ENCODE assay signal across 8 cellular contexts in genomic region chr4:41257901-41258300, GRCh38.
DNase-seq lines count a peak whose midpoint lies in the region; ATAC-seq and TF ChIP-seq lines count a peak whose summit lies in the region.

No MANE protein-coding gene starts in this region.

- no peak overlapping the region for H3K27ac ChIP-seq in stomach smooth muscle (ENCODE audit: low read length)

- H3K4me3 ChIP-seq in WI38 (ENCODE audit: low read depth, low read length), result peak overlapping the region; percentile 77
- H3K4me3 ChIP-seq in iPS-15b (ENCODE audit: low read depth, low read length), result peak overlapping the region; percentile 90
- H3K4me3 ChIP-seq in stomach smooth muscle (ENCODE audit: low read length in 2 of 2), result peak overlapping the region; percentile 41 to 71

- H3K4me1 Mint-ChIP-seq in T-helper 2 cell treated with Interferon-gamma antibody and Interleukin-4, amounts not matched to agents 5 μg/mL and 100 μg/mL, for 36 hours (ENCODE audit: low read depth), result no peaks in the 10 kb centered on the region

- no peak for ATAC-seq in GM18498 (IDR thresholded peaks at IDR 0.05; ENCODE audit: unreplicated experiment)

- H3K9me3 Mint-ChIP-seq in T-helper 2 cell treated with Interferon-gamma antibody and Interleukin-4, amounts not matched to agents 5 μg/mL and 100 μg/mL, for 36 hours, result no peaks in the 10 kb centered on the region

- no peak overlapping the region for H3K27ac Mint-ChIP-seq in T-helper 2 cell treated with Interferon-gamma antibody and Interleukin-4, amounts not matched to agents 5 μg/mL and 100 μg/mL, for 36 hours

- H3K4me3 Mint-ChIP-seq in T-helper 2 cell treated with Interferon-gamma antibody and Interleukin-4, amounts not matched to agents 5 μg/mL and 100 μg/mL, for 36 hours, result peak overlapping the region; percentile 69

- H3K27me3 ChIP-seq in iPS-15b (ENCODE audit: control insufficient read depth, insufficient read depth, low read length) (no peaks in the 10 kb centered on the region), stomach smooth muscle (ENCODE audit: control insufficient read depth in 1 of 2, insufficient read depth in 2 of 2, low read length in 2 of 2) (peaks cover 14 to 18% of the 10 kb centered on the region in 2 donors)

- H3K9me3 ChIP-seq in iPS-15b (ENCODE audit: control insufficient read depth, insufficient read depth, low read length) (no peaks in the 10 kb centered on the region), stomach smooth muscle (ENCODE audit: control insufficient read depth in 2 of 2, low read length in 2 of 2) (no peaks in the 10 kb centered on the region)

- DNase-seq in T-helper 2 cell treated with Interferon-gamma antibody and Interleukin-4, amounts not matched to agents 5 μg/mL and 100 μg/mL, for 36 hours (ENCODE audit: low spot score), result no peak
- DNase-seq in T-helper 2 cell (no peak), AG08395 (ENCODE audit: low spot score) (no peak)
- DNase-seq in activated effector memory CD4-positive, alpha-beta T cell treated with Interleukin-2 at 50 U/mL for 16 hours, result no peak

- peaks cover 18% of the 10 kb centered on the region for H3K4me1 ChIP-seq in iPS-15b (ENCODE audit: control insufficient read depth, insufficient read depth, low read length)
- peaks cover 9% of the 10 kb centered on the region for H3K4me1 ChIP-seq in stomach smooth muscle (ENCODE audit: control insufficient read depth, insufficient read depth, low read length)

- peaks cover 47% of the 10 kb centered on the region for H3K27me3 Mint-ChIP-seq in T-helper 2 cell treated with Interferon-gamma antibody and Interleukin-4, amounts not matched to agents 5 μg/mL and 100 μg/mL, for 36 hours (ENCODE audit: low read depth)

- no peaks in the 10 kb centered on the region for H3K36me3 Mint-ChIP-seq in T-helper 2 cell treated with Interferon-gamma antibody and Interleukin-4, amounts not matched to agents 5 μg/mL and 100 μg/mL, for 36 hours (ENCODE audit: low read depth)

- H3K36me3 ChIP-seq in iPS-15b (ENCODE audit: control insufficient read depth, insufficient read depth, low read length), result peaks cover 29% of the 10 kb centered on the region
- no peaks in the 10 kb centered on the region for H3K36me3 ChIP-seq in stomach smooth muscle (ENCODE audit: control insufficient read depth in 2 of 2, insufficient read depth in 2 of 2, low read length in 2 of 2)

- no peak for TF ChIP-seq CTCF in WI38 (IDR thresholded peaks at IDR 0.05; ENCODE audit: low read depth, low read length)

- peak overlapping the region; percentile 94 for H3K9ac ChIP-seq in iPS-15b (ENCODE audit: low read depth, low read length)
- H3K9ac ChIP-seq in stomach smooth muscle (ENCODE audit: low read length in 2 of 2), result no peak overlapping the region
